Comparison of ENCODE assay signal across 8 cellular contexts in genomic region chr17:17783121-17783824, GRCh38. TPM values are rescaled to one million over a fixed set of nuclear protein-coding genes. Genes with fewer than 3 reads are reported as not detected.
DNase-seq lines count a peak whose midpoint lies in the region; ATAC-seq and TF ChIP-seq lines count a peak whose summit lies in the region.

No MANE protein-coding gene starts in this region.

- peaks cover 0 to 4% of the 10 kb centered on the region in 2 donors for H3K27me3 Mint-ChIP-seq in natural killer cell (ENCODE audit: low read depth in 2 of 2)

- no peaks in the 10 kb centered on the region for H3K9me3 Mint-ChIP-seq in natural killer cell

- TF ChIP-seq POLR2A in esophagus squamous epithelium (IDR thresholded peaks at IDR 0.05), result no peak

- H3K27ac ChIP-seq in esophagus squamous epithelium, result peak overlapping the region; percentile 32 to 82 (median 74)
- H3K27ac ChIP-seq in temporal lobe (ENCODE audit: low read depth, low read length), result peak overlapping the region; percentile 98

- peaks cover 0 to 8% (median 0%) of the 10 kb centered on the region in 4 donors for H3K27me3 ChIP-seq in esophagus squamous epithelium

- no peaks in the 10 kb centered on the region for H3K36me3 ChIP-seq in esophagus squamous epithelium

- H3K9me3 ChIP-seq in esophagus squamous epithelium, result no peaks in the 10 kb centered on the region

- peaks cover 41 to 73% (median 50%) of the 10 kb centered on the region in 3 donors for H3K4me1 ChIP-seq in esophagus squamous epithelium

- ATAC-seq in GM21447 (IDR thresholded peaks at IDR 0.05; ENCODE audit: unreplicated experiment) (peak; percentile 40), natural killer cell (peak; percentile 52 to 57 (median 55))

- H3K36me3 Mint-ChIP-seq in natural killer cell, result no peaks in the 10 kb centered on the region

- 0% methylated on average over 3 to 4 of the region's 74 CpGs for WGBS in esophagus squamous epithelium, 2 donors

- peaks cover 32 to 38% of the 10 kb centered on the region in 2 donors for H3K4me1 Mint-ChIP-seq in natural killer cell

- H3K4me3 ChIP-seq in AG10803 (ENCODE audit: low read length) (peak overlapping the region; percentile 46), esophagus squamous epithelium (peak overlapping the region; percentile 37 to 72 (median 50))

- DNase-seq in AG10803 (ENCODE audit: low read depth), result no peak
- DNase-seq in NCI-H2227 (lab: John Stamatoyannopoulos, UW; ENCODE audit: unreplicated experiment), result peak; percentile 78
- peak; percentile 70 for DNase-seq in activated T-cell treated with anti-CD3 and anti-CD28 coated beads, Interleukin-2, amount 50 U/mL, for 1 hour
- no peak for DNase-seq in esophagus squamous epithelium (lab: John Stamatoyannopoulos, UW)
- peak; percentile 38 for DNase-seq in natural killer cell
- DNase-seq in AG08395 (ENCODE audit: low spot score), result no peak

- intact Hi-C loops in esophagus squamous epithelium (cut with DNase I), result no loop called here
- intact Hi-C loops in natural killer cell (cut with micrococcal nuclease), result loop anchor here (2.0 kb wide), 1 partner anchor 30 kb away; no protein-coding TSS in a partner anchor

- TF ChIP-seq CTCF in AG10803 (conservative IDR thresholded peaks at IDR 0.05; ENCODE audit: low read length) (no peak), esophagus squamous epithelium (IDR thresholded peaks at IDR 0.05) (peak in 3 of 6 experiments; percentile 8 to 19 (median 14)), natural killer cell (IDR thresholded peaks at IDR 0.05) (no peak)

- peak overlapping the region; percentile 11 to 68 for H3K27ac Mint-ChIP-seq in natural killer cell

- H3K4me3 Mint-ChIP-seq in natural killer cell, result peak overlapping the region; percentile 98

RNA-seq across cellular contexts. Expression of gene SREBF1, which starts 53.5 kb away (rescaled TPM):
- total RNA-seq in esophagus squamous epithelium (100 to 1,000 TPM in 2 of 4 donors, 10 to 100 TPM in 2; 55.0 to 137 (median 108) TPM), natural killer cell (100 to 1,000 TPM in 2 of 3 donors, 10 to 100 TPM in 1; 80.7 to 208 (median 119) TPM), temporal lobe (13.3 TPM)

Comparison
In these comparisons a context has a peak if more than half of its experiments do, and no peak if none do; other contexts are left out.
1. DNase-seq: peak in NCI-H2227 (single experiment), activated T-cell treated with anti-CD3 and anti-CD28 coated beads, Interleukin-2, amount 50 U/mL, for 1 hour (single experiment) and natural killer cell (single experiment); none in AG10803 (single experiment), esophagus squamous epithelium (single experiment) and AG08395 (single experiment).